ENCODE assay signal across 11 cellular contexts in the genomic region with DNA sequence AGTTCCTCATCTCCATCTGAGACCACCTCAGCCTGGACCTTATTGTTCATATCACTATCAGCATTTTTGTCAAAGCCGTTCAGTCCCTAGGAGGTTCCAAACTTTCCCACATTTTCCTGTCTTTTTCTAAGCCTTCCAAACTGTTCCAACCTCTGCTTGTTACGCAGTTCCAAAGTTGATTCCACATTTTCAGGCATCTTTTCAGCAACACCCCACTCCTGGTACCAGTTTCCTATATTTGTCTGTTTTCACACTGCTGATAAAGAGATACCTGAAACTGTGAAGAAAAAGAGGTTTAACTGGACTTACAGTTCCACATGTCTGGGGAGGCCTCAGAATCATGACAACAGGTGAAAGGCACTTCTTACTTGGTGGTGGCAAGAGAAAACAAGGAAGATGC.
"Had no signal": no experiment of that assay in that cellular context is flagged by ENCODE, and none has a peak within 500 bp of the region (broad histone marks: within the 10 kb centered on the region; RNA-seq: fewer than 3 reads in every experiment).

No MANE protein-coding gene starts in this region.

- H3K4me1 ChIP-seq: HAP-1 had no signal

- DNase-seq: GM23248, GOT3, H7, H9, HCEC 1CT, HFFc6 had no signal

- FAIRE-seq: H1, H54 had no signal

- H3K4me2 ChIP-seq: GM23338 had no signal

- H3K27ac ChIP-seq: GM23248 had no signal

- H3K4me3 ChIP-seq: GM23248, GM23338, HAP-1 had no signal

- H3K9ac ChIP-seq: GM23248 had no signal

- H2AFZ ChIP-seq: GM23248, GM23338 had no signal

- ATAC-seq: GM23338, HCT116 had no signal

- H3K36me3 ChIP-seq: HAP-1 had no signal

- H3K9me3 ChIP-seq: HAP-1 had no signal
